In the genomic region with DNA sequence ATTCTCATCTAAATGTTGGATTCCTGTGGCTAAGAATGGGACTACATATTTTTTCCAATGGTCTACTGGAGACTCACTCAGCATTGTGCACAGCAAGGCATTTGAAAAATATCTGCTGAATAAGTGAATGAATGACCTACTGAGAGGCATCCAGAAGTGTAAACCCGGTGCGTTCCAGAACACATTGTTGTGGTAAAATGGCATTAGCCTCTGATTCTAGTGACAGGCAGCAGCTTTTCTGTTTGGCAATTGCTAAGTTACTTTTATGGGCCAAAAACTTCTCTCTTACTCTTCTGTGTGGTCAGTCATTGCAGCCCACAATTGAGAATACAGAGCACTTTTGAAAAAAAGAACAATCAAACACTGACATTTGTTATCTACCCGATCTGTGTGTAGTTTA, we compare ENCODE assay signal across 22 cellular contexts. TPM values are rescaled to one million over a fixed set of nuclear protein-coding genes. Genes with fewer than 3 reads are reported as not detected.
"Had no signal": no experiment of that assay in that cellular context is flagged by ENCODE, and none has a peak within 500 bp of the region (broad histone marks: within the 10 kb centered on the region; RNA-seq: fewer than 3 reads in every experiment).

No MANE protein-coding gene starts in this region.

- ATAC-seq: effector memory CD8-positive, alpha-beta T cell; foreskin keratinocyte; heart left ventricle; mucosa of descending colon; naive thymus-derived CD8-positive, alpha-beta T cell; stimulated activated memory B cell treated with anti-CD40 and anti-IgM and Interleukin-4, amounts not matched to agents 10 μg/mL and 1 μg/mL and 100 μg/mL, for 72 hours had no signal

- H3K27ac ChIP-seq: epithelial cell of prostate, esophagus muscularis mucosa, foreskin keratinocyte, heart left ventricle, neutrophil, right atrium auricular region, tibial artery, upper lobe of left lung, vagina had no signal

- FAIRE-seq: colon had no signal

- H3K27me3 ChIP-seq: esophagus muscularis mucosa, right atrium auricular region, tibial artery, upper lobe of left lung, vagina had no signal

- H3K9me3 ChIP-seq: esophagus muscularis mucosa, heart left ventricle, mucosa of descending colon, neutrophil, right atrium auricular region, tibial artery, upper lobe of left lung, vagina had no signal

- DNase-seq: effector memory CD8-positive, alpha-beta T cell; foreskin keratinocyte; heart left ventricle; hippocampal formation; kidney glomerular epithelial cell; mucosa of descending colon; naive thymus-derived CD8-positive, alpha-beta T cell; stimulated activated CD4-positive, alpha-beta T cell treated with anti-CD3 and anti-CD28 coated beads, Interleukin-4, amount 100 ng/mL, for 24 hours; tibial artery; upper lobe of left lung had no signal

- H3K4me1 ChIP-seq: esophagus muscularis mucosa, foreskin keratinocyte, heart left ventricle, right atrium auricular region, tibial artery had no signal

- H3K4me3 ChIP-seq: esophagus muscularis mucosa, heart left ventricle, mucosa of descending colon, right atrium auricular region, tibial artery, upper lobe of left lung, vagina had no signal

- H3K36me3 ChIP-seq: esophagus muscularis mucosa, heart left ventricle, neutrophil, right atrium auricular region, tibial artery, upper lobe of left lung, vagina had no signal

RNA-seq across cellular contexts. Expression of a gene that starts 36.5 kb away (rescaled TPM):
- total RNA-seq: foreskin keratinocyte; glomerular endothelial cell; heart left ventricle; liver; lung microvascular endothelial cell; naive thymus-derived CD8-positive, alpha-beta T cell; osteoblast; pulmonary artery endothelial cell had no signal
- polyA plus RNA-seq: foreskin keratinocyte; liver; naive thymus-derived CD8-positive, alpha-beta T cell had no signal
